Comparison of ENCODE assay signal across 2 cellular contexts in genomic region chr17:19757536-19758180, GRCh38.
TF ChIP-seq lines count a peak whose summit lies in the region.

No MANE protein-coding gene starts in this region.

TF ChIP-seq in GM12891, 5 proteins besides CTCF, POLR2A, EP300 and RAD21:
- TF ChIP-seq TAF1 (IDR thresholded peaks at IDR 0.05; ENCODE audit: low read depth, low read length), result no peak
- TF ChIP-seq PAX5 (IDR thresholded peaks at IDR 0.05; ENCODE audit: insufficient read depth, low read length, severe bottlenecking), result no peak
- no peak for TF ChIP-seq POU2F2 (IDR thresholded peaks at IDR 0.05; ENCODE audit: low read depth, low read length)
- TF ChIP-seq POLR2AphosphoS5 (IDR thresholded peaks at IDR 0.05; ENCODE audit: low read depth, low read length), result no peak
- TF ChIP-seq SPI1 (IDR thresholded peaks at IDR 0.05; ENCODE audit: low read depth, low read length), result no peak

TF ChIP-seq in HepG2, 621 proteins besides CTCF, POLR2A, EP300 and RAD21:
- TF ChIP-seq ZNF331 (CRISPR knock-in tag; IDR thresholded peaks at IDR 0.05) (no peak), ZNF337 (CRISPR knock-in tag; IDR thresholded peaks at IDR 0.05; ENCODE audit: borderline replicate concordance, low read depth) (no peak), ATF1 (CRISPR knock-in tag; IDR thresholded peaks at IDR 0.05) (no peak), ZNF574 (CRISPR knock-in tag; IDR thresholded peaks at IDR 0.05) (no peak), HMG20A (CRISPR knock-in tag; IDR thresholded peaks at IDR 0.05; ENCODE audit: borderline replicate concordance) (no peak), ZNF597 (CRISPR knock-in tag; IDR thresholded peaks at IDR 0.05) (no peak), EZH2 (conservative IDR thresholded peaks at IDR 0.05; ENCODE audit: low read depth, low read length) (no peak), FIP1L1 (IDR thresholded peaks at IDR 0.05; ENCODE audit: borderline replicate concordance, insufficient read depth, low read depth, low read length) (no peak), SRSF4 (IDR thresholded peaks at IDR 0.05; ENCODE audit: low read depth, low read length, poor library complexity, severe bottlenecking) (no peak), SP2 (CRISPR knock-in tag; IDR thresholded peaks at IDR 0.05) (no peak), PITX1 (CRISPR knock-in tag; IDR thresholded peaks at IDR 0.05) (no peak), ATM (IDR thresholded peaks at IDR 0.05; ENCODE audit: borderline replicate concordance) (no peak), NR1H2 (CRISPR knock-in tag; IDR thresholded peaks at IDR 0.05; ENCODE audit: borderline replicate concordance, low read depth) (no peak), UBTF (CRISPR knock-in tag; IDR thresholded peaks at IDR 0.05) (no peak), ZBTB34 (CRISPR knock-in tag; IDR thresholded peaks at IDR 0.05) (no peak)
